Comparison of ENCODE assay signal across 8 cellular contexts in the genomic region with DNA sequence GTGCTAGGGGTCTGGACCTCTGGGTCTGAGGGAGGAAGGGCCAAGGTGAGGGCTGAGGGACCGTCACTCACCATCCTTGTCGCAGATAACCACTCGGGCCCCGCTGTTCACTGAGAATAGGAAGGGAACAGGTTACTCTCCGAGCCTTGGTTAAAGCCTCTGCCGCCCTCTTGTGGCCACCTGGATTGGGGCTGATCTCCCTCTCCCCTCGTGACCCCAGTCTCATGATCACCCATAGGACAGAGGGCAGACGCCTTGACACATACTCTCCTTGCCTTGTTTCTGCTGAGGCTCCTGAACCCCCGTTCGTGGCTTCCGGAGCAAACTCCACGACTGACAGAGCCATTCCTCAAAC. TPM values are rescaled to one million over a fixed set of nuclear protein-coding genes. Genes with fewer than 3 reads are reported as not detected.
DNase-seq lines count a peak whose midpoint lies in the region; ATAC-seq and TF ChIP-seq lines count a peak whose summit lies in the region.

No MANE protein-coding gene starts in this region.

- ATAC-seq in GM19467 (IDR thresholded peaks at IDR 0.05; ENCODE audit: unreplicated experiment): peak; percentile 85
- peak; percentile 96 for ATAC-seq in activated T-cell treated with anti-CD3 and anti-CD28 coated beads, Interleukin-2, amount 50 U/mL, for 72 hours (replicated peaks in 1 of 2)
- peak; percentile 88 to 93 for ATAC-seq in naive B cell (ENCODE audit: low read depth in 2 of 2)
- ATAC-seq in stimulated activated effector memory CD8-positive, alpha-beta T cell treated with anti-CD3 and anti-CD28 coated beads, Interleukin-12 subunit alpha, Interleukin-12 subunit beta, amount 100 ng/mL, for 72 hours: peak; percentile 97

- H3K4me3 Mint-ChIP-seq in activated T-cell treated with anti-CD3 and anti-CD28 coated beads, Interleukin-2, amount 50 U/mL, for 72 hours: peak overlapping the region; percentile 88 to 91
- H3K4me3 Mint-ChIP-seq in naive B cell: peak overlapping the region; percentile 85 to 96 (median 93)
- peak overlapping the region; percentile 85 for H3K4me3 Mint-ChIP-seq in stimulated activated effector memory CD8-positive, alpha-beta T cell treated with anti-CD3 and anti-CD28 coated beads, Interleukin-12 subunit alpha, Interleukin-12 subunit beta, amount 100 ng/mL, for 72 hours

- H3K4me2 ChIP-seq in KMS-11: peak overlapping the region; percentile 98
- peak overlapping the region; percentile 34 for H3K4me2 ChIP-seq in fibroblast of lung (ENCODE audit: extremely low read depth, insufficient read depth, low read length)

- DNase-seq in Peyer's patch: peak; percentile 97 to 99 (median 99)
- DNase-seq in activated T-cell treated with anti-CD3 and anti-CD28 coated beads, Interleukin-2, amount 50 U/mL, for 72 hours: peak; percentile 95 to 96
- DNase-seq in fibroblast of lung (ENCODE audit: low read depth in 2 of 2): peak; percentile 65 to 85
- peak; percentile 93 for DNase-seq in naive B cell
- peak; percentile 94 to 98 for DNase-seq in stimulated activated effector memory CD8-positive, alpha-beta T cell treated with anti-CD3 and anti-CD28 coated beads, Interleukin-12 subunit alpha, Interleukin-12 subunit beta, amount 100 ng/mL, for 72 hours (ENCODE audit: low spot score in 2 of 2)

- H3K9ac ChIP-seq in KMS-11 (peak overlapping the region; percentile 45; the same call in 1 of the 2 replicates), fibroblast of lung (ENCODE audit: insufficient read depth, low read length) (no peak overlapping the region)

- H4K20me1 ChIP-seq in KMS-11 (ENCODE audit: insufficient read depth) (no peaks in the 10 kb centered on the region), fibroblast of lung (ENCODE audit: control insufficient read depth, extremely low read depth, insufficient read depth, low read length) (no peaks in the 10 kb centered on the region)

- TF ChIP-seq POLR2A in Peyer's patch (IDR thresholded peaks at IDR 0.05): peak in 1 of 2 donors; percentile 54

- H3K27me3 ChIP-seq in KMS-11 (ENCODE audit: insufficient read depth, low read depth): no peaks in the 10 kb centered on the region; the same call in 1 of the 2 replicates
- H3K27me3 ChIP-seq in Peyer's patch: no peaks in the 10 kb centered on the region
- H3K27me3 ChIP-seq in fibroblast of lung (ENCODE audit: control insufficient read depth, insufficient read depth, low read length): no peaks in the 10 kb centered on the region

- peak overlapping the region; percentile 100 for H2AFZ ChIP-seq in KMS-11 (ENCODE audit: low read depth)
- peak overlapping the region; percentile 54 for H2AFZ ChIP-seq in fibroblast of lung (ENCODE audit: low read length)

- H3K79me2 ChIP-seq in KMS-11 (ENCODE audit: insufficient read depth, low read depth) (no peaks in the 10 kb centered on the region), fibroblast of lung (ENCODE audit: control insufficient read depth, insufficient read depth, low read length) (no peaks in the 10 kb centered on the region)

- H3K36me3 Mint-ChIP-seq in activated T-cell treated with anti-CD3 and anti-CD28 coated beads, Interleukin-2, amount 50 U/mL, for 72 hours (ENCODE audit: insufficient read depth in 2 of 2): peaks cover 0 to 2% of the 10 kb centered on the region in 2 donors
- H3K36me3 Mint-ChIP-seq in naive B cell: no peaks in the 10 kb centered on the region
- no peaks in the 10 kb centered on the region for H3K36me3 Mint-ChIP-seq in stimulated activated effector memory CD8-positive, alpha-beta T cell treated with anti-CD3 and anti-CD28 coated beads, Interleukin-12 subunit alpha, Interleukin-12 subunit beta, amount 100 ng/mL, for 72 hours

- H3K9me3 Mint-ChIP-seq in activated T-cell treated with anti-CD3 and anti-CD28 coated beads, Interleukin-2, amount 50 U/mL, for 72 hours: no peaks in the 10 kb centered on the region
- no peaks in the 10 kb centered on the region for H3K9me3 Mint-ChIP-seq in naive B cell
- no peaks in the 10 kb centered on the region for H3K9me3 Mint-ChIP-seq in stimulated activated effector memory CD8-positive, alpha-beta T cell treated with anti-CD3 and anti-CD28 coated beads, Interleukin-12 subunit alpha, Interleukin-12 subunit beta, amount 100 ng/mL, for 72 hours

- H3K27me3 Mint-ChIP-seq in activated T-cell treated with anti-CD3 and anti-CD28 coated beads, Interleukin-2, amount 50 U/mL, for 72 hours (ENCODE audit: low read depth): no peaks in the 10 kb centered on the region
- peaks cover 0 to 17% (median 0%) of the 10 kb centered on the region in 3 donors for H3K27me3 Mint-ChIP-seq in naive B cell

- TF ChIP-seq CTCF in C4-2B (conservative IDR thresholded peaks at IDR 0.05) (peak; percentile 74), KMS-11 (conservative IDR thresholded peaks at IDR 0.05; ENCODE audit: low read depth, low read length) (peak; percentile 91), Peyer's patch (IDR thresholded peaks at IDR 0.05) (peak; percentile 81 to 98 (median 95)), fibroblast of lung (conservative IDR thresholded peaks at IDR 0.05 in 1 of 2, IDR thresholded peaks at IDR 0.05 in 1 of 2; ENCODE audit: low read depth in 1 of 2, low read length in 2 of 2) (peak; percentile 93 to 95)

- H3K27ac Mint-ChIP-seq in activated T-cell treated with anti-CD3 and anti-CD28 coated beads, Interleukin-2, amount 50 U/mL, for 72 hours: peak overlapping the region; percentile 81
- H3K27ac Mint-ChIP-seq in naive B cell: peak overlapping the region; percentile 90 to 99 (median 93)
- H3K27ac Mint-ChIP-seq in stimulated activated effector memory CD8-positive, alpha-beta T cell treated with anti-CD3 and anti-CD28 coated beads, Interleukin-12 subunit alpha, Interleukin-12 subunit beta, amount 100 ng/mL, for 72 hours: peak overlapping the region; percentile 91

- H3K4me1 ChIP-seq in KMS-11 (ENCODE audit: low read depth, poor library complexity, severe bottlenecking) (peaks cover 14% of the 10 kb centered on the region), Peyer's patch (peaks cover 0 to 17% (median 10%) of the 10 kb centered on the region in 4 donors), fibroblast of lung (ENCODE audit: control insufficient read depth, extremely low read depth, insufficient read depth, low read length) (peaks cover 13% of the 10 kb centered on the region)

- no peak overlapping the region for H3K4me3 ChIP-seq in KMS-11 (IDR thresholded peaks at IDR 0.05; ENCODE audit: insufficient read depth, low read depth, low read length)
- peak overlapping the region; percentile 11 to 50 (median 39) for H3K4me3 ChIP-seq in Peyer's patch
- H3K4me3 ChIP-seq in fibroblast of lung (replicated peaks in 1 of 4; ENCODE audit: control extremely low read depth in 1 of 4, insufficient read depth in 1 of 4, low read depth in 3 of 4, low read length in 4 of 4): peak overlapping the region in 2 of 4 experiments; percentile 56 to 64

- no peaks in the 10 kb centered on the region for H3K9me3 ChIP-seq in Peyer's patch
- no peaks in the 10 kb centered on the region for H3K9me3 ChIP-seq in fibroblast of lung (ENCODE audit: control insufficient read depth, insufficient read depth, low read depth, low read length)

- H3K27ac ChIP-seq in C4-2B (peak overlapping the region; percentile 12), KMS-11 (0 out of 2 replicates have a peak overlapping the region, but pooled peaks have one; percentile 15), Peyer's patch (peak overlapping the region; percentile 35 to 69 (median 50)), fibroblast of lung (ENCODE audit: insufficient read depth, low read length) (peak overlapping the region; percentile 36)

- H3K36me3 ChIP-seq in KMS-11 (ENCODE audit: insufficient read depth): no peaks in the 10 kb centered on the region
- no peaks in the 10 kb centered on the region for H3K36me3 ChIP-seq in Peyer's patch
- H3K36me3 ChIP-seq in fibroblast of lung (ENCODE audit: control insufficient read depth, insufficient read depth, low read length): peaks cover 6% of the 10 kb centered on the region

- peaks cover 23% of the 10 kb centered on the region for H3K4me1 Mint-ChIP-seq in activated T-cell treated with anti-CD3 and anti-CD28 coated beads, Interleukin-2, amount 50 U/mL, for 72 hours (ENCODE audit: low read depth)
- peaks cover 16 to 25% (median 25%) of the 10 kb centered on the region in 3 donors for H3K4me1 Mint-ChIP-seq in naive B cell
- H3K4me1 Mint-ChIP-seq in stimulated activated effector memory CD8-positive, alpha-beta T cell treated with anti-CD3 and anti-CD28 coated beads, Interleukin-12 subunit alpha, Interleukin-12 subunit beta, amount 100 ng/mL, for 72 hours: peaks cover 29% of the 10 kb centered on the region

RNA-seq across cellular contexts. Expression of gene HSD17B14, which starts 0.6 kb away (rescaled TPM):
- total RNA-seq in Peyer's patch: 1 to 10 TPM in 3 of 4 donors, not detected in 1; 2.0 to 8.8 (median 2.8) TPM
- total RNA-seq in activated T-cell treated with anti-CD3 and anti-CD28 coated beads, Interleukin-2, amount 50 U/mL, for 72 hours: 1 to 10 TPM; 2.0 to 3.2 TPM
- total RNA-seq in fibroblast of lung: 7.7 and 11.1 TPM in 2 replicates
- polyA plus RNA-seq in fibroblast of lung: 2.7 and 4.5 TPM in 2 replicates
- polyA plus RNA-seq in fibroblast of lung (2012): 3.8 and 7.8 TPM in 2 replicates
- polyA minus RNA-seq in fibroblast of lung (ENCODE audit: low replicate concordance): 2.1 and 2.2 TPM in 2 replicates
- 1 to 10 TPM in 4 of 6 donors, under 1 TPM in 1, not detected in 1; 1.00 to 3.3 (median 1.4) TPM for polyA plus RNA-seq in naive B cell (ENCODE audit: low read depth in 6 of 6)

RNA-seq across cellular contexts. Expression of gene BCAT2, which starts 24.9 kb away (rescaled TPM):
- total RNA-seq in Peyer's patch: 10 to 100 TPM; 22.4 to 53.6 (median 30.2) TPM
- 10 to 100 TPM; 42.1 to 49.5 TPM for total RNA-seq in activated T-cell treated with anti-CD3 and anti-CD28 coated beads, Interleukin-2, amount 50 U/mL, for 72 hours
- total RNA-seq in fibroblast of lung: 22.1 and 33.9 TPM in 2 replicates
- polyA plus RNA-seq in fibroblast of lung: 22.8 and 23.2 TPM in 2 replicates
- polyA plus RNA-seq in fibroblast of lung (2012): 34.6 and 42.3 TPM in 2 replicates
- polyA minus RNA-seq in fibroblast of lung (ENCODE audit: low replicate concordance): 24.7 and 38.1 TPM in 2 replicates
- 10 to 100 TPM; 16.3 to 29.5 (median 22.2) TPM for polyA plus RNA-seq in naive B cell (ENCODE audit: low read depth in 6 of 6)

RNA-seq across cellular contexts. Expression of gene PLEKHA4, which starts 32.7 kb away (rescaled TPM):
- 10 to 100 TPM in 1 of 4 donors, 1 to 10 TPM in 3; 2.8 to 38.8 (median 5.9) TPM for total RNA-seq in Peyer's patch
- total RNA-seq in activated T-cell treated with anti-CD3 and anti-CD28 coated beads, Interleukin-2, amount 50 U/mL, for 72 hours: 10 to 100 TPM; 16.2 to 24.5 TPM
- 18.7 and 20.0 TPM in 2 replicates for total RNA-seq in fibroblast of lung
- polyA plus RNA-seq in fibroblast of lung: 6.6 and 11.1 TPM in 2 replicates
- polyA plus RNA-seq in fibroblast of lung (2012): 33.4 and 58.7 TPM in 2 replicates
- 18.3 and 27.2 TPM in 2 replicates for polyA minus RNA-seq in fibroblast of lung (ENCODE audit: low replicate concordance)
- polyA plus RNA-seq in naive B cell (ENCODE audit: low read depth in 6 of 6): 10 to 100 TPM in 1 of 6 donors, 1 to 10 TPM in 5; 4.4 to 15.3 (median 8.7) TPM

RNA-seq across cellular contexts. Expression of gene PPP1R15A, which starts 36.5 kb away (rescaled TPM):
- 100 to 1,000 TPM in 2 of 4 donors, 10 to 100 TPM in 2; 39.2 to 198 (median 80.3) TPM for total RNA-seq in Peyer's patch
- 100 to 1,000 TPM; 130 to 153 TPM for total RNA-seq in activated T-cell treated with anti-CD3 and anti-CD28 coated beads, Interleukin-2, amount 50 U/mL, for 72 hours
- total RNA-seq in fibroblast of lung: 87.3 and 166 TPM in 2 replicates
- 46.3 and 116 TPM in 2 replicates for polyA plus RNA-seq in fibroblast of lung
- 53.8 and 120 TPM in 2 replicates for polyA plus RNA-seq in fibroblast of lung (2012)
- polyA minus RNA-seq in fibroblast of lung (ENCODE audit: low replicate concordance): 19.5 and 31.9 TPM in 2 replicates
- polyA plus RNA-seq in naive B cell (ENCODE audit: low read depth in 6 of 6): 100 to 1,000 TPM in 5 of 6 donors, 10 to 100 TPM in 1; 98.9 to 436 (median 172) TPM
